8 cellular contexts compared by ENCODE assay signal in the genomic region with DNA sequence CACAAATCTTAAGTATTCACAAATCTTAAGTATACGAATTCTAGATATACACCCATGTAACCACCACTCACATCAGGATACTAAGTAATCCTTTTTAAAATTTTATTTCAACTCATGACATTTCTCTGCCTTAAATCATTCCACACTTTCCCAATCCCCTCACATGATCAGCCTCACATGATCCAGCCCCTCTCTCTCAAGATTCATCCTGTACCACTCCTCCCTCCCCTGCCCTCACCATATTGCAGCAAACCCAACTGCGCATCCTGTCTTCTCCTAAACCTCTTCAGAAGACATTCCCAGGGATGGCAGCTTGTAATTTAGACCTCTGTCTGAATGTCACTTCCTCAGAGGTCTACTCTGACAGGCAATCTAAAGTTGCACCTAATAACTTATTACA. TPM values are rescaled to one million over a fixed set of nuclear protein-coding genes. Genes with fewer than 3 reads are reported as not detected.
DNase-seq lines count a peak whose midpoint lies in the region; ATAC-seq and TF ChIP-seq lines count a peak whose summit lies in the region.

No MANE protein-coding gene starts in this region.

- H3K4ac ChIP-seq in mesenchymal stem cell (ENCODE audit: low read depth in 1 of 2, low read length in 2 of 2) = no peak overlapping the region

- H3K18ac ChIP-seq in mesenchymal stem cell (ENCODE audit: low read depth in 1 of 2, low read length in 2 of 2) = peak overlapping the region in 1 of 2 experiments; percentile 37

- H3K4me2 ChIP-seq in mesenchymal stem cell (ENCODE audit: low read length, poor library complexity, severe bottlenecking) = peak overlapping the region; percentile 36

- POLR2A ChIA-PET in CD4-positive, alpha-beta T cell (lab: Charles Lee) = no interaction called here

- CTCF ChIA-PET in CD4-positive, alpha-beta T cell (lab: Charles Lee) = no interaction called here

- H3K4me1 ChIP-seq in mesenchymal stem cell (ENCODE audit: control insufficient read depth, insufficient read depth, low read depth, low read length) = peaks cover 8% of the 10 kb centered on the region

- H2BK120ac ChIP-seq in mesenchymal stem cell (ENCODE audit: low read depth, low read length) = no peak overlapping the region

- peak overlapping the region in 1 of 2 experiments; percentile 100 for H3K4me3 ChIP-seq in mesenchymal stem cell (ENCODE audit: insufficient read depth in 1 of 2, low read depth in 1 of 2, low read length in 2 of 2)

- no peak overlapping the region for H2AFZ ChIP-seq in mesenchymal stem cell (ENCODE audit: low read depth, low read length)

- H2AK5ac ChIP-seq in mesenchymal stem cell (ENCODE audit: low read length, severe bottlenecking) = no peak overlapping the region

- H2BK15ac ChIP-seq in mesenchymal stem cell (ENCODE audit: low read depth, poor library complexity, severe bottlenecking) = no peak overlapping the region

- no peak for ATAC-seq in CD4-positive, alpha-beta T cell (ENCODE audit: poor library complexity)
- ATAC-seq in activated naive CD8-positive, alpha-beta T cell treated with anti-CD3 and anti-CD28 coated beads, Interleukin-2, amount 50 U/mL, for 24 hours = no peak

- no peaks in the 10 kb centered on the region for H3K27me3 Mint-ChIP-seq in CD4-positive, alpha-beta T cell
- peaks cover 2% of the 10 kb centered on the region for H3K27me3 Mint-ChIP-seq in HFFc6 (ENCODE audit: insufficient read depth)
- no peaks in the 10 kb centered on the region for H3K27me3 Mint-ChIP-seq in activated naive CD8-positive, alpha-beta T cell treated with anti-CD3 and anti-CD28 coated beads, Interleukin-2, amount 50 U/mL, for 24 hours

- peak overlapping the region; percentile 62 for H3K4me3 Mint-ChIP-seq in CD4-positive, alpha-beta T cell
- peak overlapping the region; percentile 95 for H3K4me3 Mint-ChIP-seq in HFFc6
- peak overlapping the region; percentile 22 for H3K4me3 Mint-ChIP-seq in activated naive CD8-positive, alpha-beta T cell treated with anti-CD3 and anti-CD28 coated beads, Interleukin-2, amount 50 U/mL, for 24 hours

- peaks cover 4 to 14% of the 10 kb centered on the region in 2 experiments for H3K36me3 ChIP-seq in mesenchymal stem cell (ENCODE audit: control insufficient read depth in 1 of 2, insufficient read depth in 2 of 2, low read depth in 1 of 2, low read length in 2 of 2)

- 88% methylated on average over 2 of the region's 2 CpGs for WGBS in mesenchymal stem cell

- no peak overlapping the region for H3K14ac ChIP-seq in mesenchymal stem cell (ENCODE audit: low read length in 2 of 2)

- peak overlapping the region; percentile 97 for H3K9ac ChIP-seq in mesenchymal stem cell (ENCODE audit: low read length)

- no peaks in the 10 kb centered on the region for H3K27me3 ChIP-seq in CD4-positive, alpha-beta T cell (ENCODE audit: control insufficient read depth, insufficient read depth, low read length)
- H3K27me3 ChIP-seq in mesenchymal stem cell (ENCODE audit: control insufficient read depth in 1 of 2, insufficient read depth in 1 of 2, low read length in 2 of 2) = peaks cover 0 to 2% of the 10 kb centered on the region in 2 experiments

- intact Hi-C loops in CD4-positive, alpha-beta T cell (cut with DNase I, micrococcal nuclease) = loop anchor here in 1 of 2 experiments (10.0 kb wide), 2 partner anchors 450 to 980 kb away; partner anchors contain the start of gene PCBP2

- H4K91ac ChIP-seq in mesenchymal stem cell (ENCODE audit: low read length) = peak overlapping the region; percentile 18

- no peak overlapping the region for H2BK12ac ChIP-seq in mesenchymal stem cell (ENCODE audit: low read length in 2 of 2)

- H3K27ac ChIP-seq in CD4-positive, alpha-beta T cell (ENCODE audit: low read depth, low read length) = no peak overlapping the region
- no peak overlapping the region for H3K27ac ChIP-seq in mesenchymal stem cell (ENCODE audit: low read length, poor library complexity, severe bottlenecking)

- no peaks in the 10 kb centered on the region for H3K9me3 Mint-ChIP-seq in CD4-positive, alpha-beta T cell
- no peaks in the 10 kb centered on the region for H3K9me3 Mint-ChIP-seq in HFFc6
- H3K9me3 Mint-ChIP-seq in activated naive CD8-positive, alpha-beta T cell treated with anti-CD3 and anti-CD28 coated beads, Interleukin-2, amount 50 U/mL, for 24 hours = no peaks in the 10 kb centered on the region

- no peak for DNase-seq in CD4-positive, alpha-beta T cell
- DNase-seq in HFFc6 (no peak), mesenchymal stem cell (peak; percentile 69), AG20443 (ENCODE audit: low spot score) (no peak), HUDEP-2 (lab: John Stamatoyannopoulos, UW; ENCODE audit: unreplicated experiment in 76 of 76) (no peak), HuH-7 (ENCODE audit: low spot score) (no peak), NCI-H345 treated with DMSO at 0.1 percent for 48 hours (lab: John Stamatoyannopoulos, UW; ENCODE audit: unreplicated experiment) (no peak)
- no peak for DNase-seq in activated naive CD8-positive, alpha-beta T cell treated with anti-CD3 and anti-CD28 coated beads, Interleukin-2, amount 50 U/mL, for 24 hours

- peaks cover 3% of the 10 kb centered on the region for H3K79me1 ChIP-seq in mesenchymal stem cell (replicated peaks; ENCODE audit: low read length, poor library complexity, severe bottlenecking)

- H2BK5ac ChIP-seq in mesenchymal stem cell (ENCODE audit: low read depth, low read length, poor library complexity, severe bottlenecking) = no peak overlapping the region

- H3K23ac ChIP-seq in mesenchymal stem cell (ENCODE audit: low read length in 2 of 2) = peak overlapping the region in 1 of 2 experiments; percentile 23

- TF ChIP-seq CTCF in CD4-positive, alpha-beta T cell (IDR thresholded peaks at IDR 0.05) = no peak
- no peak for TF ChIP-seq CTCF in HFFc6 (IDR thresholded peaks at IDR 0.05)

- H4K8ac ChIP-seq in mesenchymal stem cell (ENCODE audit: low read length) = no peak overlapping the region

- peaks cover 25% of the 10 kb centered on the region for H3K36me3 Mint-ChIP-seq in CD4-positive, alpha-beta T cell (ENCODE audit: low read depth)
- H3K36me3 Mint-ChIP-seq in HFFc6 (ENCODE audit: low read depth) = peaks cover 23% of the 10 kb centered on the region
- H3K36me3 Mint-ChIP-seq in activated naive CD8-positive, alpha-beta T cell treated with anti-CD3 and anti-CD28 coated beads, Interleukin-2, amount 50 U/mL, for 24 hours (ENCODE audit: low read depth) = peaks cover 30% of the 10 kb centered on the region

- peak overlapping the region; percentile 99 for H3K27ac Mint-ChIP-seq in CD4-positive, alpha-beta T cell
- H3K27ac Mint-ChIP-seq in HFFc6 = peak overlapping the region; percentile 30
- no peak overlapping the region for H3K27ac Mint-ChIP-seq in activated naive CD8-positive, alpha-beta T cell treated with anti-CD3 and anti-CD28 coated beads, Interleukin-2, amount 50 U/mL, for 24 hours

- no peaks in the 10 kb centered on the region for H3K9me3 ChIP-seq in CD4-positive, alpha-beta T cell (ENCODE audit: control insufficient read depth, low read length)
- no peaks in the 10 kb centered on the region for H3K9me3 ChIP-seq in mesenchymal stem cell (ENCODE audit: control insufficient read depth, low read length)

- H3K4me1 Mint-ChIP-seq in CD4-positive, alpha-beta T cell (ENCODE audit: low read depth) = peaks cover 43% of the 10 kb centered on the region
- peaks cover 33% of the 10 kb centered on the region for H3K4me1 Mint-ChIP-seq in HFFc6 (ENCODE audit: low read depth)
- peaks cover 37% of the 10 kb centered on the region for H3K4me1 Mint-ChIP-seq in activated naive CD8-positive, alpha-beta T cell treated with anti-CD3 and anti-CD28 coated beads, Interleukin-2, amount 50 U/mL, for 24 hours

RNA-seq across cellular contexts. Expression of gene EIF4B, which starts 1.7 kb away (rescaled TPM):
- 100 to 1,000 TPM; 794 to 806 TPM for total RNA-seq in CD4-positive, alpha-beta T cell
- 100 to 1,000 TPM; 376 to 437 (median 392) TPM for total RNA-seq in HFFc6 (2021; fragmentation: NEBNext Ultra II Directional; extraction: Animal tissue kit (Norgen Biotek cat#: 25700))
- 387 TPM for polyA plus RNA-seq in mesenchymal stem cell (2013, experiment 1 of 2)
- polyA plus RNA-seq in mesenchymal stem cell (2013, experiment 2 of 2) = 364 TPM

RNA-seq across cellular contexts. Expression of gene TNS2, which starts 45.3 kb away (rescaled TPM):
- total RNA-seq in CD4-positive, alpha-beta T cell = 1 to 10 TPM; 2.3 to 3.0 TPM
- total RNA-seq in HFFc6 (2021; fragmentation: NEBNext Ultra II Directional; extraction: Animal tissue kit (Norgen Biotek cat#: 25700)) = 10 to 100 TPM; 44.3 to 69.2 (median 58.9) TPM
- 95.2 TPM for polyA plus RNA-seq in mesenchymal stem cell (2013, experiment 1 of 2)
- polyA plus RNA-seq in mesenchymal stem cell (2013, experiment 2 of 2) = 91.2 TPM

RNA-seq across cellular contexts. Expression of gene KRT18, which starts 55.7 kb away (rescaled TPM):
- total RNA-seq in CD4-positive, alpha-beta T cell = 1 to 10 TPM; 7.2 to 9.2 TPM
- 100 to 1,000 TPM; 556 to 745 (median 582) TPM for total RNA-seq in HFFc6 (2021; fragmentation: NEBNext Ultra II Directional; extraction: Animal tissue kit (Norgen Biotek cat#: 25700))
- polyA plus RNA-seq in mesenchymal stem cell (2013, experiment 1 of 2) = 831 TPM
- 807 TPM for polyA plus RNA-seq in mesenchymal stem cell (2013, experiment 2 of 2)

Comparison
In these comparisons a context has a peak if more than half of its experiments do, and no peak if none do; other contexts are left out.
1. H3K4me3 Mint-ChIP-seq: peak in every context shown above with its lines; median percentile 95 in HFFc6; 62 in CD4-positive, alpha-beta T cell; 22 in activated naive CD8-positive, alpha-beta T cell treated with anti-CD3 and anti-CD28 coated beads, Interleukin-2, amount 50 U/mL, for 24 hours.
2. RNA of gene TNS2, which starts 45.3 kb away (total RNA-seq): 44.3 to 69.2 TPM in HFFc6; 2.3 to 3.0 TPM in CD4-positive, alpha-beta T cell; every median in the first group is over 10 times any median in the second.
3. RNA of gene KRT18, which starts 55.7 kb away (total RNA-seq): 556 to 745 TPM in HFFc6; 7.2 to 9.2 TPM in CD4-positive, alpha-beta T cell; every median in the first group is over 10 times any median in the second.